In the genomic region with DNA sequence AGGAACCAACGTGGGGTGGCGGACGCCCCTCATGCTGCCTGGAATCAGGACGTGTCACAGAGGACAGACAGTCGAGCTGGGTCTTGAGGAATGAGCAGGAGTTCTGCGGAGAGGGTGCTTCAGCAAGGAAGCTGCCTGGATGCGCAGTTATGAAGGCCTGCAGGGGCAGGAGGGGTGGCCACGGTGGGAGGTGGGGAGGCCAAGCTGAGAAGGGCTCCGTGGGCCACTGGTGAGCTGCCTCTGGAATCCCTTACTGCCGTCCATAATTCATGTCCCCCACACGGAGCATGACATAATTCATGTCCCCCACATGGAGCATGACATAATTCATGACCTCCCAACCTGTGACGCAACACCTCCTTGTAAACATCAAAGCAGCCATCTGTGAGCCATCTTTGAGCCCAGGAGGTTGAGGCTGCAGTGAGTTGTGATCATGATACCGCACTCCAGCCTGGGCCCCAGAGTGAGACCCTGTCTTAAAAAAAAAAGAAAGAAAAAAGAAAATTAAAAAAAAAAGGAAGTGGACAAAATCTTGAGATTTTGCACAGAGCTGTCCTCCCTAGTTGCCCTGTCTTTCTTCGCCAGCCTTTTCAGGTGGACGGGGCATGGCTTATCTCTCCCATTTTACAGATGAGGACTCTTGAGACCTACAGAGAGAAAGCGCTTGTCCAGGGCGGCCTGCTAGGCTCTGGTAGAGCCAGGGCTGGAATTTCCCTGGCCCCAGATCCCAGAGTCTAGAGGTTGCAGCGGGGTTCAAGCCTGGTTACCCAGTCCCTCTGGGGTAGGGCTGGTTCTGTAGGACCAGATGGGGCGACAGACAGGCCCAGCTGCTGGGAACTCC, we compare ENCODE assay signal across 10 cellular contexts. TPM values are rescaled to one million over a fixed set of nuclear protein-coding genes. Genes with fewer than 3 reads are reported as not detected.
DNase-seq lines count a peak whose midpoint lies in the region; FAIRE-seq and TF ChIP-seq lines count a peak whose summit lies in the region.
"Had no signal": no experiment of that assay in that cellular context is flagged by ENCODE, and none has a peak within 500 bp of the region (broad histone marks: within the 10 kb centered on the region; RNA-seq: fewer than 3 reads in every experiment).

No MANE protein-coding gene starts in this region.

- FAIRE-seq in endometrium (lab: Jason Lieb, UNC) = peak; percentile 59
- no peak for FAIRE-seq in H54 (lab: Jason Lieb, UNC)

- no peaks in the 10 kb centered on the region for H3K79me2 ChIP-seq in osteoblast (ENCODE audit: insufficient read depth, low read length)

- TF ChIP-seq POLR2A in NB4 (IDR thresholded peaks at IDR 0.05; ENCODE audit: extremely low read depth, insufficient read length) (no peak), H54 (IDR thresholded peaks at IDR 0.05; ENCODE audit: low read depth, low read length) (no peak)

- no peaks in the 10 kb centered on the region for H4K20me1 ChIP-seq in osteoblast (ENCODE audit: insufficient read depth, low read length)

- DNase-seq in DMS 273 (lab: John Stamatoyannopoulos, UW; ENCODE audit: unreplicated experiment) = peak; percentile 74
- DNase-seq in NB4 (ENCODE audit: low read depth) = peak; percentile 89
- DNase-seq in osteoblast (ENCODE audit: insufficient read length, low spot score, missing footprints) = peak; percentile 76
- DNase-seq in activated CD4-positive, alpha-beta T cell treated with anti-CD3 and anti-CD28 coated beads, Interleukin-2, amount 50 U/mL, for 4 hours = no peak
- no peak for DNase-seq in Kasumi-1 (lab: John Stamatoyannopoulos, UW)
- DNase-seq in NCI-H2196 treated with DMSO at 0.1 percent for 48 hours (lab: John Stamatoyannopoulos, UW; ENCODE audit: unreplicated experiment) = no peak
- no peak for DNase-seq in H54 (ENCODE audit: insufficient read length, low spot score)

- no peaks in the 10 kb centered on the region for H3K9me3 ChIP-seq in osteoblast (ENCODE audit: low read depth, low read length)

- H3K27me3 ChIP-seq in osteoblast (ENCODE audit: insufficient read depth, low read length) = no peaks in the 10 kb centered on the region

- peaks cover 30% of the 10 kb centered on the region for H3K4me1 ChIP-seq in osteoblast (ENCODE audit: insufficient read depth, low read length)

- TF ChIP-seq CTCF in NB4 (IDR thresholded peaks at IDR 0.05; ENCODE audit: low read depth, low read length) (no peak), osteoblast (IDR thresholded peaks at IDR 0.05; ENCODE audit: extremely low read depth, low read depth, low read length) (no peak)

- H3K4me3 ChIP-seq in NB4 (ENCODE audit: low read depth, low read length) (no peak overlapping the region), osteoblast (ENCODE audit: insufficient read depth, low read length) (no peak overlapping the region)
- H3K4me3 ChIP-seq: coronary artery had no signal

- no peak overlapping the region for H3K4me2 ChIP-seq in osteoblast (ENCODE audit: insufficient read depth, low read length)

- no peaks in the 10 kb centered on the region for H3K36me3 ChIP-seq in osteoblast (ENCODE audit: insufficient read depth, low read length)

- no peak overlapping the region for H2AFZ ChIP-seq in osteoblast (ENCODE audit: low read length)

- H3K27ac ChIP-seq in osteoblast (ENCODE audit: low read depth, low read length) = peak overlapping the region; percentile 5

RNA-seq across cellular contexts. Expression of a gene that starts 24.3 kb away (rescaled TPM):
- 14.4 and 15.6 TPM in 2 replicates for total RNA-seq in osteoblast

RNA-seq across cellular contexts. Expression of a gene that starts 48.5 kb away (rescaled TPM):
- total RNA-seq in osteoblast = not detected in 2 replicates
- total RNA-seq: G401 had no signal

RNA-seq across cellular contexts. Expression of a gene that starts 51.1 kb away (rescaled TPM):
- total RNA-seq in osteoblast = not detected in 2 replicates
- total RNA-seq: G401 had no signal

Comparison
In these comparisons a context has a peak if more than half of its experiments do, and no peak if none do; other contexts are left out.
1. DNase-seq: peak in DMS 273 (single experiment), NB4 (single experiment) and osteoblast (single experiment); none in activated CD4-positive, alpha-beta T cell treated with anti-CD3 and anti-CD28 coated beads, Interleukin-2, amount 50 U/mL, for 4 hours (0 of 2), Kasumi-1 (0 of 2), NCI-H2196 treated with DMSO at 0.1 percent for 48 hours (single experiment) and H54 (single experiment).